ENCODE assay signal across 8 cellular contexts in genomic region chr3:52372822-52373504, GRCh38. TPM values are rescaled to one million over a fixed set of nuclear protein-coding genes. Genes with fewer than 3 reads are reported as not detected.
A peak's percentile ranks its signal among the peaks of the same experiment; 100 is the strongest.
DNase-seq lines count a peak whose midpoint lies in the region; ATAC-seq lines count a peak whose summit lies in the region.
"Had no signal": no experiment of that assay in that cellular context is flagged by ENCODE, and none has a peak within 500 bp of the region (broad histone marks: within the 10 kb centered on the region; RNA-seq: fewer than 3 reads in every experiment).

No MANE protein-coding gene starts in this region.

- peak overlapping the region; percentile 2 to 72 for H3K27ac Mint-ChIP-seq in T-cell
- H3K27ac Mint-ChIP-seq in stimulated activated naive B cell treated with anti-CD40 and anti-IgM and Interleukin-4, amounts not matched to agents 10 μg/mL and 1 μg/mL and 100 μg/mL, for 72 hours, result no peak overlapping the region

- H3K4me1 Mint-ChIP-seq in T-cell, result peaks cover 0 to 9% (median 9%) of the 10 kb centered on the region in 3 donors
- peaks cover 14 to 25% of the 10 kb centered on the region in 2 donors for H3K4me1 Mint-ChIP-seq in stimulated activated naive B cell treated with anti-CD40 and anti-IgM and Interleukin-4, amounts not matched to agents 10 μg/mL and 1 μg/mL and 100 μg/mL, for 72 hours

- no peaks in the 10 kb centered on the region for H3K27me3 Mint-ChIP-seq in T-cell
- H3K27me3 Mint-ChIP-seq in stimulated activated naive B cell treated with anti-CD40 and anti-IgM and Interleukin-4, amounts not matched to agents 10 μg/mL and 1 μg/mL and 100 μg/mL, for 72 hours, result no peaks in the 10 kb centered on the region

- DNase-seq in T-cell (peak in 24 of 34 experiments; percentile 3 to 61 (median 22)), left cardiac atrium (no peak), NCI-H1417 treated with DMSO at 0.1 percent for 48 hours (lab: John Stamatoyannopoulos, UW) (no peak), NCI-H146 treated with DMSO at 0.1 percent for 48 hours (lab: John Stamatoyannopoulos, UW; ENCODE audit: unreplicated experiment) (no peak)
- peak; percentile 44 for DNase-seq in stimulated activated naive B cell treated with anti-CD40 and anti-IgM and Interleukin-4, amounts not matched to agents 10 μg/mL and 1 μg/mL and 100 μg/mL, for 72 hours
- DNase-seq: SHP77 treated with DMSO at 0.1 percent for 48 hours had no signal

- H3K4me3 Mint-ChIP-seq in T-cell, result peak overlapping the region in 2 of 3 donors; percentile 4 to 43
- H3K4me3 Mint-ChIP-seq in stimulated activated naive B cell treated with anti-CD40 and anti-IgM and Interleukin-4, amounts not matched to agents 10 μg/mL and 1 μg/mL and 100 μg/mL, for 72 hours, result peak overlapping the region; percentile 62 to 72

- POLR2A ChIA-PET in T-cell (lab: Charles Lee), result no interaction called here

- CTCF ChIA-PET in T-cell (lab: Charles Lee), result no interaction called here

- H3K9me3 Mint-ChIP-seq in T-cell, result no peaks in the 10 kb centered on the region
- H3K9me3 Mint-ChIP-seq in stimulated activated naive B cell treated with anti-CD40 and anti-IgM and Interleukin-4, amounts not matched to agents 10 μg/mL and 1 μg/mL and 100 μg/mL, for 72 hours, result no peaks in the 10 kb centered on the region

- ATAC-seq in GM21447 (IDR thresholded peaks at IDR 0.05; ENCODE audit: unreplicated experiment) (peak; percentile 60), T-cell (replicated peaks in 1 of 4) (peak; percentile 61 to 78 (median 70)), left cardiac atrium (peak; percentile 31 to 43), GM21381 (IDR thresholded peaks at IDR 0.05; ENCODE audit: unreplicated experiment) (no peak)
- peak; percentile 81 to 86 for ATAC-seq in stimulated activated naive B cell treated with anti-CD40 and anti-IgM and Interleukin-4, amounts not matched to agents 10 μg/mL and 1 μg/mL and 100 μg/mL, for 72 hours (replicated peaks)

- intact Hi-C loops in left cardiac atrium (cut with DNase I), result no loop called here

- H3K36me3 Mint-ChIP-seq in T-cell, result peaks cover 19% of the 10 kb centered on the region
- H3K36me3 Mint-ChIP-seq in stimulated activated naive B cell treated with anti-CD40 and anti-IgM and Interleukin-4, amounts not matched to agents 10 μg/mL and 1 μg/mL and 100 μg/mL, for 72 hours, result peaks cover 19 to 24% of the 10 kb centered on the region in 2 donors

RNA-seq across cellular contexts. Expression of gene BAP1, which starts 36.8 kb away (rescaled TPM):
- total RNA-seq in T-cell, result 100 to 1,000 TPM in 3 of 5 donors, 10 to 100 TPM in 2; 94.3 to 108 (median 103) TPM
- 10 to 100 TPM; 52.6 to 62.4 TPM for total RNA-seq in left cardiac atrium

RNA-seq across cellular contexts. Expression of gene PHF7, which starts 37.5 kb away (rescaled TPM):
- 10 to 100 TPM; 12.2 to 17.0 (median 15.7) TPM for total RNA-seq in T-cell
- 10 to 100 TPM; 13.1 to 16.0 TPM for total RNA-seq in left cardiac atrium

RNA-seq across cellular contexts. Expression of gene DNAH1, which starts 56.8 kb away (rescaled TPM):
- total RNA-seq in T-cell (10 to 100 TPM; 41.5 to 72.0 (median 44.2) TPM), left cardiac atrium (1 to 10 TPM; 3.3 to 4.4 TPM)

Comparison
In these comparisons a context has a peak if more than half of its experiments do, and no peak if none do; other contexts are left out.
1. DNase-seq: peak in T-cell (24 of 34) and stimulated activated naive B cell treated with anti-CD40 and anti-IgM and Interleukin-4, amounts not matched to agents 10 μg/mL and 1 μg/mL and 100 μg/mL, for 72 hours (single experiment); none in left cardiac atrium (single experiment), NCI-H1417 treated with DMSO at 0.1 percent for 48 hours (single experiment) and NCI-H146 treated with DMSO at 0.1 percent for 48 hours (single experiment).
2. RNA of gene DNAH1, which starts 56.8 kb away (total RNA-seq): 41.5 to 72.0 TPM in T-cell; 3.3 to 4.4 TPM in left cardiac atrium; every median in the first group is over 4 times any median in the second.